In the genomic region with DNA sequence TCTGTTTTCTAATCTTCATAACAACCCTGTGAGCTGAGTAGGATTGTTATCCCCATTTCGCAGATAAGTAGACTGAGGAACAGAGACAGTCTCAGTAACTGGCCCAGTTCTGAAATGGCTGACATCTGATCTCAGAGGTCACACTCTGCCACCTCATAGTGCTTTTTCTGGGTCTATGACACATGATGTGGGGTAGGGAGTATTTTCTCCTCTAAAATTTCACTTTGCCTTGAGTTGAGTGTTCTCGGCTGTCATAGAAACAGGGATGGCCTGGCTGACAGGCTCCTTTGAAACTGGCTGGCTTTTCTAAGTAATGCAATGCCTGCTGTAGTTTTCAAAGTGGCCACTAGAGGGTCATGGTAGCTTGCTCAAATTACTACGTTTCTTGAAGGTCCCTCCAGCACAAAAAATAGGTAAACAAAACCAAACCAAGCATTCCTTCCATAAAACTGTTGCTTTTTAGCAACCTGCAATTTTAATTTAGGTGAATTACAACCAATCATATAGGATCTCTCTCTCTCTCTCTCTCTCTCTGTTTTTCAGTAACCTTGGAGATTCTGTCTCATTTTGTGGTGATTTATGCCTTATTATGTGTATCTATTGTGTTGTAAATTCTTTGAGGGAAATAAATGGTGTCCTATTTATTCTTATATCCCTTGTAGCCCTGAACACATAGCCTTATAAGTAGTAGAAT, we compare ENCODE assay signal across 8 cellular contexts.
A peak's percentile ranks its signal among the peaks of the same experiment; 100 is the strongest.
DNase-seq lines count a peak whose midpoint lies in the region; ATAC-seq lines count a peak whose summit lies in the region.

No MANE protein-coding gene starts in this region.

- ATAC-seq in GM19025 (IDR thresholded peaks at IDR 0.05; ENCODE audit: low read depth, unreplicated experiment) (peak; percentile 64), HG03342 (IDR thresholded peaks at IDR 0.05; ENCODE audit: unreplicated experiment) (peak; percentile 95), naive B cell (ENCODE audit: low read depth in 2 of 2) (peak; percentile 49 to 69)

- H3K4me3 Mint-ChIP-seq in naive B cell, result no peak overlapping the region

- no peaks in the 10 kb centered on the region for H3K27me3 Mint-ChIP-seq in naive B cell

- H3K4me1 Mint-ChIP-seq in naive B cell, result peaks cover 0 to 6% (median 0%) of the 10 kb centered on the region in 3 donors

- H3K27ac Mint-ChIP-seq in naive B cell, result no peak overlapping the region

- DNase-seq in C1 segment of cervical spinal cord (lab: John Stamatoyannopoulos, UW) (peak in 9 of 14 donors; percentile 2 to 38 (median 21)), NCI-H82 (lab: John Stamatoyannopoulos, UW) (peak; percentile 95), epidermal melanocyte (ENCODE audit: insufficient read length, low spot score) (peak; percentile 19), naive B cell (peak; percentile 38)
- peak; percentile 4 to 29 (median 18) for DNase-seq in activated CD8-positive, alpha-beta memory T cell treated with anti-CD3 and anti-CD28 coated beads for 48 hours (ENCODE audit: low read depth in 2 of 3, low spot score in 2 of 3)
- peak; percentile 2 for DNase-seq in stimulated activated naive CD4-positive, alpha-beta T cell treated with Interleukin-2 at 50 U/mL for 16 hours (lab: John Stamatoyannopoulos, UW)

- H3K9me3 Mint-ChIP-seq in naive B cell, result no peaks in the 10 kb centered on the region

- H3K36me3 Mint-ChIP-seq in naive B cell, result no peaks in the 10 kb centered on the region

Comparison
In these comparisons a context has a peak if more than half of its experiments do, and no peak if none do; other contexts are left out.
1. Peak in every context shown above with its lines: DNase-seq and ATAC-seq.
2. DNase-seq: peak in every context shown above with its lines; median percentile 95 in NCI-H82; 38 in naive B cell; 21 in C1 segment of cervical spinal cord; 19 in epidermal melanocyte; 18 in activated CD8-positive, alpha-beta memory T cell treated with anti-CD3 and anti-CD28 coated beads for 48 hours; 2 in stimulated activated naive CD4-positive, alpha-beta T cell treated with Interleukin-2 at 50 U/mL for 16 hours.